ENCODE assay signal across 8 cellular contexts in genomic region chr17:37608369-37609169, GRCh38. TPM values are rescaled to one million over a fixed set of nuclear protein-coding genes. Genes with fewer than 3 reads are reported as not detected.
A peak's percentile ranks its signal among the peaks of the same experiment; 100 is the strongest.
DNase-seq lines count a peak whose midpoint lies in the region; ATAC-seq and TF ChIP-seq lines count a peak whose summit lies in the region.

No MANE protein-coding gene starts in this region.

- in situ Hi-C loops in KBM-7 (cut with MboI; ENCODE audit: low pct_unique_long_range_greater_than_20kb, low sequenced_read_pairs) = no loop called here
- in situ Hi-C loops in SK-MEL-5 (cut with HindIII; ENCODE audit: low pct_unique_long_range_greater_than_20kb, low sequenced_read_pairs) = no loop called here

- intact Hi-C loops in Calu3 (cut with micrococcal nuclease; ENCODE audit: unreplicated experiment) = loop anchor here (2.0 to 5.0 kb wide), 2 partner anchors 20 to 81 kb away; no protein-coding TSS in a partner anchor

- peak overlapping the region; percentile 97 for H3K4me3 Mint-ChIP-seq in Calu3 (ENCODE audit: low read depth, unreplicated experiment)

- peak overlapping the region; percentile 94 for H3K27ac Mint-ChIP-seq in Calu3 (ENCODE audit: unreplicated experiment)

- H3K27me3 Mint-ChIP-seq in Calu3 (ENCODE audit: unreplicated experiment) = no peaks in the 10 kb centered on the region

- ATAC-seq in GM21423 (IDR thresholded peaks at IDR 0.05; ENCODE audit: unreplicated experiment) (peak; percentile 10), left lobe of liver (peak; percentile 49), HG03571 (IDR thresholded peaks at IDR 0.05; ENCODE audit: unreplicated experiment) (no peak)

- TF ChIP-seq CTCF in Calu3 (IDR thresholded peaks at IDR 0.05; ENCODE audit: unreplicated experiment) = no peak
- TF ChIP-seq CTCF in coronary artery (IDR thresholded peaks at IDR 0.05) = no peak

- peak overlapping the region; percentile 88 to 95 for H3K27ac ChIP-seq in coronary artery
- H3K27ac ChIP-seq in substantia nigra (ENCODE audit: low read depth, low read length, poor library complexity, severe bottlenecking) = peak overlapping the region; percentile 91

- DNase-seq in Calu3 (no peak), KBM-7 (peak; percentile 80), SK-MEL-5 (ENCODE audit: low read depth, low spot score) (peak; percentile 35), coronary artery (ENCODE audit: low spot score) (no peak), left lobe of liver (ENCODE audit: low spot score) (no peak), substantia nigra (lab: John Stamatoyannopoulos, UW) (peak in 21 of 49 donors; percentile 9 to 83 (median 56))

- CTCF ChIA-PET in Calu3 (lab: Charles Lee) = interaction anchor here (0.5 to 2.3 kb wide), 25 partner anchors 9 to 1006 kb away, joined by 3 to 21 read pairs (median 4); partner anchors contain the start of gene DDX52

- H3K4me3 ChIP-seq in coronary artery = peak overlapping the region; percentile 89

- BruUV-seq in Calu3 (replicated peaks; lab: Mats Ljungman, UMichigan) = TSS peak; percentile 32

- peaks cover 65% of the 10 kb centered on the region for H3K36me3 Mint-ChIP-seq in Calu3 (ENCODE audit: insufficient read depth, unreplicated experiment)

- peaks cover 34% of the 10 kb centered on the region for H3K4me1 Mint-ChIP-seq in Calu3 (ENCODE audit: low read depth, unreplicated experiment)

- no peaks in the 10 kb centered on the region for H3K9me3 Mint-ChIP-seq in Calu3 (ENCODE audit: low read depth, unreplicated experiment)

RNA-seq across cellular contexts. Expression of gene SYNRG, which starts 0.6 kb away (rescaled TPM):
- 127 and 130 TPM in 2 replicates for total RNA-seq in Calu3 (2022)
- total RNA-seq in SK-MEL-5 (2014; rRNA removed; shearing (Covaris generic)) = 10.0 and 11.0 TPM in 2 replicates
- 15.4 and 19.4 TPM in 2 replicates for polyA plus RNA-seq in SK-MEL-5 (2015; cell fraction: cytosol; rRNA removed)
- 32.6 and 33.0 TPM in 2 replicates for polyA plus RNA-seq in SK-MEL-5 (2015; cell fraction: nucleus; rRNA removed)
- total RNA-seq in left lobe of liver = 15.7 TPM

RNA-seq across cellular contexts. Expression of gene DDX52, which starts 34.7 kb away (rescaled TPM):
- 137 and 141 TPM in 2 replicates for total RNA-seq in Calu3 (2022)
- 33.7 and 34.0 TPM in 2 replicates for total RNA-seq in SK-MEL-5 (2014; rRNA removed; shearing (Covaris generic))
- 15.6 and 21.1 TPM in 2 replicates for polyA plus RNA-seq in SK-MEL-5 (2015; cell fraction: cytosol; rRNA removed)
- polyA plus RNA-seq in SK-MEL-5 (2015; cell fraction: nucleus; rRNA removed) = 38.3 and 48.6 TPM in 2 replicates
- total RNA-seq in left lobe of liver = 10.1 TPM

Comparison
In these comparisons a context has a peak if more than half of its experiments do, and no peak if none do; other contexts are left out.
1. DNase-seq: peak in KBM-7 (single experiment) and SK-MEL-5 (single experiment); none in Calu3 (single experiment), coronary artery (single experiment) and left lobe of liver (single experiment).